Comparison of ENCODE assay signal across 8 cellular contexts in the genomic region with DNA sequence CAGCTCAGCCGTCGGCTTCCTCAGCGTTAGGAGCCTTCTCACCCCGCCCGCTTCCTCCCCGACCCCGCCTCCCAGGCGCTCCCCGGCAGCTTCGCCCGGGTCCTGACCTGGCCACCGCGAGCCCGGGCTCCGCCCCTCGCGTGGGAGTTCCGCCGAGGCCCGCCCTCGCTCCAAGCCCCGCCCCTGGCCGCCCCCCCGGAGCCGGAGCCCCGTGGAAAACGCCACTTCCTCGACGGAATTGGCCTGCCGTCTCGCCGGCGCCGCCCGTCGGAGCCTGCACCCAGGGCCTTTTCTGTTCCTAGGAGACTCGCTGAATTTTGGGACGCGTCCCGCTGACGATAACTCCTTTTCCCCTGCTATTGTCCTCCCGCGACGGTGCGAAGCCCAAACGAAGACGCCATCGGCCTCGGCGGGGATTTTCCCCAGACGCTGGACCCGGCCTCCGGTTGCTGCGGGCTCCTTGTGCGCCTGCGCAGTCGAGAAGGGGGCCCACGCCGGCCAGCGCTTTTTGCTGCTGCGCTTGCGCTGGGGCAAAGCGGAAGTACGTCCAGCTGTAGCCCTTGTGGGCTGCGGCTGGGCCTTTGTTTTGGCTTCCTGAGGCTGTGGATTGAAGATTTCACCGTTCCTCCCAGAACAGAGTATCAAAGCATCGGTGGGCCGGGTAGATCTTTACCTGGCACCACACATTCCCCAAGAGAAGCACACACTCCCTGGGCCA. TPM values are rescaled to one million over a fixed set of nuclear protein-coding genes. Genes with fewer than 3 reads are reported as not detected.
DNase-seq lines count a peak whose midpoint lies in the region; ATAC-seq and TF ChIP-seq lines count a peak whose summit lies in the region.

No MANE protein-coding gene starts in this region.

- POLR2A ChIA-PET in PC-3 (lab: Charles Lee; ENCODE audit: unreplicated experiment), result interaction anchor here (0.7 kb wide), 1 partner anchor 38 kb away, joined by 3 read pairs; no protein-coding TSS in a partner anchor

- BruUV-seq in PC-3 (replicated peaks; lab: Mats Ljungman, UMichigan), result no TSS peak

- ATAC-seq in GM21576 (IDR thresholded peaks at IDR 0.05; ENCODE audit: unreplicated experiment), result peak; percentile 73
- ATAC-seq in PC-3, result peak; percentile 75

- H3K4me2 ChIP-seq in PC-3 (ENCODE audit: low read length), result peak overlapping the region; percentile 77

- H3K36me3 ChIP-seq in PC-3 (ENCODE audit: low read depth, low read length) (peaks cover 18% of the 10 kb centered on the region; the same call in 1 of the 2 replicates), muscle layer of colon (ENCODE audit: insufficient read depth, low read length) (peaks cover 48% of the 10 kb centered on the region)

- peaks cover 26% of the 10 kb centered on the region for H3K4me1 ChIP-seq in PC-3 (ENCODE audit: insufficient read depth, low read length)
- H3K4me1 ChIP-seq in muscle layer of colon (ENCODE audit: insufficient read depth, low read length), result peaks cover 30% of the 10 kb centered on the region

- H3K9me2 ChIP-seq in PC-3 (replicated peaks; ENCODE audit: low read length), result no peaks in the 10 kb centered on the region

- peak; percentile 86 for DNase-seq in DMS153 (lab: John Stamatoyannopoulos, UW)
- peak; percentile 95 for DNase-seq in PC-3
- peak; percentile 99 for DNase-seq in activated T-cell treated with anti-CD3 and anti-CD28 coated beads, Interleukin-2, amount 50 U/mL, for 24 hours
- peak; percentile 88 to 94 for DNase-seq in erythroblast (lab: John Stamatoyannopoulos, UW)
- peak; percentile 93 to 96 for DNase-seq in stimulated activated CD8-positive, alpha-beta memory T cell treated with anti-CD3 and anti-CD28 coated beads, Interleukin-7, amount 100 ng/mL, for 1 hour (ENCODE audit: low read depth in 2 of 2)

- H3K27me3 ChIP-seq in PC-3 (ENCODE audit: low read length) (no peaks in the 10 kb centered on the region), muscle layer of colon (ENCODE audit: control insufficient read depth in 1 of 2, insufficient read depth in 2 of 2, low read length in 2 of 2) (no peaks in the 10 kb centered on the region)

- H3K27ac ChIP-seq in PC-3 (ENCODE audit: low read length), result peak overlapping the region; percentile 83
- H3K27ac ChIP-seq in muscle layer of colon (ENCODE audit: low read depth, low read length), result peak overlapping the region; percentile 98

- no peaks in the 10 kb centered on the region for H3K27me3 Mint-ChIP-seq in activated T-cell treated with anti-CD3 and anti-CD28 coated beads, Interleukin-2, amount 50 U/mL, for 24 hours

- H3K9ac ChIP-seq in PC-3 (ENCODE audit: low read length) (peak overlapping the region; percentile 81), muscle layer of colon (ENCODE audit: low read length) (peak overlapping the region; percentile 45)

- no peaks in the 10 kb centered on the region for H3K9me3 ChIP-seq in PC-3 (ENCODE audit: low read length)
- no peaks in the 10 kb centered on the region for H3K9me3 ChIP-seq in muscle layer of colon (ENCODE audit: low read length)

- H4K20me1 ChIP-seq in PC-3 (ENCODE audit: low read length), result no peaks in the 10 kb centered on the region

- H3K36me3 Mint-ChIP-seq in activated T-cell treated with anti-CD3 and anti-CD28 coated beads, Interleukin-2, amount 50 U/mL, for 24 hours (ENCODE audit: low read depth), result peaks cover 90% of the 10 kb centered on the region

- peaks cover 59% of the 10 kb centered on the region for H3K4me1 Mint-ChIP-seq in activated T-cell treated with anti-CD3 and anti-CD28 coated beads, Interleukin-2, amount 50 U/mL, for 24 hours (ENCODE audit: low read depth)

- peak; percentile 73 for TF ChIP-seq POLR2A in erythroblast (IDR thresholded peaks at IDR 0.05; ENCODE audit: low read length)

- peak overlapping the region; percentile 75 for H2AFZ ChIP-seq in PC-3 (ENCODE audit: low read length)

- peak overlapping the region; percentile 83 for H3K4me3 Mint-ChIP-seq in activated T-cell treated with anti-CD3 and anti-CD28 coated beads, Interleukin-2, amount 50 U/mL, for 24 hours

- intact Hi-C loops in PC-3 (cut with micrococcal nuclease), result no loop called here

- no peak for TF ChIP-seq EP300 in Ishikawa (IDR thresholded peaks at IDR 0.05; ENCODE audit: borderline replicate concordance)

- CTCF ChIA-PET in PC-3 (lab: Charles Lee), result interaction anchor here (0.5 kb wide), 1 partner anchor 165 kb away, joined by 9 read pairs; no protein-coding TSS in a partner anchor

- no peaks in the 10 kb centered on the region for H3K9me3 Mint-ChIP-seq in activated T-cell treated with anti-CD3 and anti-CD28 coated beads, Interleukin-2, amount 50 U/mL, for 24 hours

- H3F3A ChIP-seq in PC-3 (ENCODE audit: low read length, unreplicated experiment), result no peaks in the 10 kb centered on the region

- peak overlapping the region; percentile 62 for H3K4me3 ChIP-seq in PC-3 (ENCODE audit: low read length)
- H3K4me3 ChIP-seq in muscle layer of colon (ENCODE audit: low read depth in 1 of 2, low read length in 2 of 2), result peak overlapping the region; percentile 49 to 66

- peak overlapping the region; percentile 97 for H3K27ac Mint-ChIP-seq in activated T-cell treated with anti-CD3 and anti-CD28 coated beads, Interleukin-2, amount 50 U/mL, for 24 hours

- no peak for TF ChIP-seq RAD21 in Ishikawa (IDR thresholded peaks at IDR 0.05; ENCODE audit: low read depth)

- TF ChIP-seq CTCF in PC-3 (conservative IDR thresholded peaks at IDR 0.05; ENCODE audit: low read depth, low read length), result no peak

- no peaks in the 10 kb centered on the region for H3K79me2 ChIP-seq in PC-3 (ENCODE audit: low read length)

TF ChIP-seq in Ishikawa, 13 proteins besides CTCF, POLR2A, EP300 and RAD21:
- no peak; the same call in 1 of the 2 replicates for TF ChIP-seq CEBPB (IDR thresholded peaks at IDR 0.05)
- peak; percentile 27; the same call in 1 of the 2 replicates for TF ChIP-seq TEAD4 (IDR thresholded peaks at IDR 0.05)
- TF ChIP-seq, protein P1, sequence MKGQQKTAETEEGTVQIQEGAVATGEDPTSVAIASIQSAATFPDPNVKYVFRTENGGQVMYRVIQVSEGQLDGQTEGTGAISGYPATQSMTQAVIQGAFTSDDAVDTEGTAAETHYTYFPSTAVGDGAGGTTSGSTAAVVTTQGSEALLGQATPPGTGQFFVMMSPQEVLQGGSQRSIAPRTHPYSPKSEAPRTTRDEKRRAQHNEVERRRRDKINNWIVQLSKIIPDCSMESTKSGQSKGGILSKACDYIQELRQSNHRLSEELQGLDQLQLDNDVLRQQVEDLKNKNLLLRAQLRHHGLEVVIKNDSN (IDR thresholded peaks at IDR 0.05), result no peak
- TF ChIP-seq, protein P2, sequence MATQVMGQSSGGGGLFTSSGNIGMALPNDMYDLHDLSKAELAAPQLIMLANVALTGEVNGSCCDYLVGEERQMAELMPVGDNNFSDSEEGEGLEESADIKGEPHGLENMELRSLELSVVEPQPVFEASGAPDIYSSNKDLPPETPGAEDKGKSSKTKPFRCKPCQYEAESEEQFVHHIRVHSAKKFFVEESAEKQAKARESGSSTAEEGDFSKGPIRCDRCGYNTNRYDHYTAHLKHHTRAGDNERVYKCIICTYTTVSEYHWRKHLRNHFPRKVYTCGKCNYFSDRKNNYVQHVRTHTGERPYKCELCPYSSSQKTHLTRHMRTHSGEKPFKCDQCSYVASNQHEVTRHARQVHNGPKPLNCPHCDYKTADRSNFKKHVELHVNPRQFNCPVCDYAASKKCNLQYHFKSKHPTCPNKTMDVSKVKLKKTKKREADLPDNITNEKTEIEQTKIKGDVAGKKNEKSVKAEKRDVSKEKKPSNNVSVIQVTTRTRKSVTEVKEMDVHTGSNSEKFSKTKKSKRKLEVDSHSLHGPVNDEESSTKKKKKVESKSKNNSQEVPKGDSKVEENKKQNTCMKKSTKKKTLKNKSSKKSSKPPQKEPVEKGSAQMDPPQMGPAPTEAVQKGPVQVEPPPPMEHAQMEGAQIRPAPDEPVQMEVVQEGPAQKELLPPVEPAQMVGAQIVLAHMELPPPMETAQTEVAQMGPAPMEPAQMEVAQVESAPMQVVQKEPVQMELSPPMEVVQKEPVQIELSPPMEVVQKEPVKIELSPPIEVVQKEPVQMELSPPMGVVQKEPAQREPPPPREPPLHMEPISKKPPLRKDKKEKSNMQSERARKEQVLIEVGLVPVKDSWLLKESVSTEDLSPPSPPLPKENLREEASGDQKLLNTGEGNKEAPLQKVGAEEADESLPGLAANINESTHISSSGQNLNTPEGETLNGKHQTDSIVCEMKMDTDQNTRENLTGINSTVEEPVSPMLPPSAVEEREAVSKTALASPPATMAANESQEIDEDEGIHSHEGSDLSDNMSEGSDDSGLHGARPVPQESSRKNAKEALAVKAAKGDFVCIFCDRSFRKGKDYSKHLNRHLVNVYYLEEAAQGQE (IDR thresholded peaks at IDR 0.05; ENCODE audit: low read depth), result no peak
- peak; percentile 92 for TF ChIP-seq EGR1 (IDR thresholded peaks at IDR 0.05)
- no peak; the same call in 1 of the 2 replicates for TF ChIP-seq NFIC (IDR thresholded peaks at IDR 0.05)
- TF ChIP-seq CREB1 (IDR thresholded peaks at IDR 0.05; ENCODE audit: low read depth), result no peak
- TF ChIP-seq FOXM1 (IDR thresholded peaks at IDR 0.05; ENCODE audit: borderline replicate concordance, low read depth), result no peak
- peak; percentile 63; the same call in 1 of the 2 replicates for TF ChIP-seq TCF12 (IDR thresholded peaks at IDR 0.05; ENCODE audit: low read depth)
- TF ChIP-seq YY1 (IDR thresholded peaks at IDR 0.05; ENCODE audit: low read depth), result peak; percentile 46; the same call in 1 of the 2 replicates
- TF ChIP-seq TAF1 (IDR thresholded peaks at IDR 0.05; ENCODE audit: low read depth), result peak; percentile 46; the same call in 1 of the 2 replicates
- TF ChIP-seq ZBTB7A (IDR thresholded peaks at IDR 0.05; ENCODE audit: low read depth), result no peak
- TF ChIP-seq, protein P3, sequence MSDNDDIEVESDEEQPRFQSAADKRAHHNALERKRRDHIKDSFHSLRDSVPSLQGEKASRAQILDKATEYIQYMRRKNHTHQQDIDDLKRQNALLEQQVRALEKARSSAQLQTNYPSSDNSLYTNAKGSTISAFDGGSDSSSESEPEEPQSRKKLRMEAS (IDR thresholded peaks at IDR 0.05), result peak; percentile 72

RNA-seq across cellular contexts. Expression of a gene that starts 10.0 kb away (rescaled TPM):
- total RNA-seq in PC-3 (2014; rRNA removed), result 70.3 and 84.2 TPM in 2 replicates

RNA-seq across cellular contexts. Expression of a gene that starts 14.8 kb away (rescaled TPM):
- total RNA-seq in PC-3 (2014; rRNA removed), result 113 and 161 TPM in 2 replicates

RNA-seq across cellular contexts. Expression of a gene that starts 37.1 kb away (rescaled TPM):
- total RNA-seq in PC-3 (2014; rRNA removed), result 53.6 and 69.9 TPM in 2 replicates

RNA-seq across cellular contexts. Expression of a gene that starts 38.6 kb away (rescaled TPM):
- 80.1 and 106 TPM in 2 replicates for total RNA-seq in PC-3 (2014; rRNA removed)

RNA-seq across cellular contexts. Expression of a gene that starts 57.1 kb away (rescaled TPM):
- 0.58 and 0.69 TPM in 2 replicates for total RNA-seq in PC-3 (2014; rRNA removed)

Comparison
In these comparisons a context has a peak if more than half of its experiments do, and no peak if none do; other contexts are left out.
1. Peak in every context shown above with its lines: DNase-seq, ATAC-seq, H3K4me3 ChIP-seq and H3K27ac ChIP-seq.